In the genomic region with DNA sequence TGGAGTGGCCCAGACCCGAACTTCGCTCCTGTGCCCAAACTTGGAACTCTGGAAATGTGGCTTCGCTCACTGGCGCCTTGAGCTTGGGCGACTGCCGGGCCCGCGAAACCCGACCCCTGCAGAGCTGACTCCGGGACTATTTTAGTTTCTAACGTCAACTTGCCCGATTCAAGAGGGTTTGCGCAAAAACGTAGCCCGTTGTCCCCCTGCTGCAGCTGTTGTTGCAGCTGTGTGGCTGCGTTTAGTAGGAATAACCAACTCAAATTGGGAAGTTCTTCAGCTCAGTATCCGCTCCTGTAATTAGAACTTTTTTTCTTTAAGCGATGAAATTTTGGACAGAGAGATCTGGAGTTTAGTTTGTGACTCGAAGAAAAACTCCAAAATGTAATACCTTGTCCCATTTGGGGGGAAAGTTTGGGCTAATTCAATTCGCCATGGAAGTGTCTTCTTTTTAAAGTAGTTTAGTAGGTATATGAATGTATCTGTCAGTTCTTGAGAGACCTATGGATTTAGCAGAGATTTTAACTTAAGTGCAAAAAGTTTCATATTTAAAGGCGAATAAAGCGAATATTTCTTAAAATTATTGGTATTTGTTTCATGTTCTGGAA, we compare ENCODE assay signal across 1 cellular context.
TF ChIP-seq lines count a peak whose summit lies in the region.

No MANE protein-coding gene starts in this region.

TF ChIP-seq in GM12878, 131 proteins besides CTCF, POLR2A, EP300 and RAD21 (continues in another document):
- TF ChIP-seq BRCA1 (IDR thresholded peaks at IDR 0.05; ENCODE audit: low read depth, low read length) (no peak), EZH2 (IDR thresholded peaks at IDR 0.05; ENCODE audit: borderline replicate concordance, control insufficient read depth, low read depth, low read length) (no peak), CHD2 (IDR thresholded peaks at IDR 0.05; ENCODE audit: borderline replicate concordance, low read depth, low read length) (no peak), DPF2 (IDR thresholded peaks at IDR 0.05) (no peak), RELA (IDR thresholded peaks at IDR 0.05; ENCODE audit: borderline replicate concordance, partially characterized antibody) (no peak), WRNIP1 (IDR thresholded peaks at IDR 0.05; ENCODE audit: borderline replicate concordance, low read depth, low read length) (no peak), NFXL1 (IDR thresholded peaks at IDR 0.05; ENCODE audit: borderline replicate concordance) (no peak), MEF2A (IDR thresholded peaks at IDR 0.05; ENCODE audit: insufficient read depth, low read depth, low read length) (no peak), ZBED1 (IDR thresholded peaks at IDR 0.05; ENCODE audit: borderline replicate concordance) (no peak), HCFC1 (IDR thresholded peaks at IDR 0.05; ENCODE audit: low read length) (no peak), STAT3 (IDR thresholded peaks at IDR 0.05; ENCODE audit: low read depth, low read length) (no peak), IKZF1 (conservative IDR thresholded peaks at IDR 0.05) (no peak), HDAC6 (IDR thresholded peaks at IDR 0.05; ENCODE audit: unreplicated experiment) (no peak), NRF1 (conservative IDR thresholded peaks at IDR 0.05; ENCODE audit: low read depth, low read length) (no peak), RB1 (IDR thresholded peaks at IDR 0.05; ENCODE audit: borderline replicate concordance) (no peak), CREB1 (IDR thresholded peaks at IDR 0.05; ENCODE audit: low read depth) (no peak), ZZZ3 (IDR thresholded peaks at IDR 0.05; ENCODE audit: control insufficient read depth, insufficient read length, low read depth) (no peak), MTA3 (IDR thresholded peaks at IDR 0.05; ENCODE audit: borderline replicate concordance, low read length) (no peak; the same call in 1 of the 2 replicates), TBL1XR1 (IDR thresholded peaks at IDR 0.05; ENCODE audit: low read depth, low read length) (0 out of 2 replicates have a peak, but pooled peaks have one; percentile 26), FOXM1 (IDR thresholded peaks at IDR 0.05; ENCODE audit: low read depth, low read length) (peak; percentile 2; the same call in 1 of the 2 replicates), ZNF622 (IDR thresholded peaks at IDR 0.05) (no peak), POLR2AphosphoS2 (IDR thresholded peaks at IDR 0.05; ENCODE audit: low read depth, low read length) (0 out of 2 replicates have a peak, but pooled peaks have one; percentile 2), GATAD2B (conservative IDR thresholded peaks at IDR 0.05; ENCODE audit: low read depth) (no peak; the same call in 1 of the 2 replicates), SMAD5 (IDR thresholded peaks at IDR 0.05; ENCODE audit: low read depth) (no peak), POLR2AphosphoS5 (IDR thresholded peaks at IDR 0.05; ENCODE audit: low read length) (peak; percentile 66), PAX8 (IDR thresholded peaks at IDR 0.05) (no peak), CREM (IDR thresholded peaks at IDR 0.05; ENCODE audit: low read depth) (no peak), CEBPB (IDR thresholded peaks at IDR 0.05; ENCODE audit: borderline replicate concordance in 1 of 2, low read depth in 2 of 2, low read length in 2 of 2) (no peak), NR2C1 (IDR thresholded peaks at IDR 0.05) (no peak), ESRRA (IDR thresholded peaks at IDR 0.05; ENCODE audit: low read length) (no peak), HDGF (IDR thresholded peaks at IDR 0.05) (no peak), JUND (IDR thresholded peaks at IDR 0.05; ENCODE audit: low read depth, low read length) (no peak), SRF (IDR thresholded peaks at IDR 0.05; ENCODE audit: low read depth in 2 of 2, low read length in 2 of 2) (no peak), SPI1 (IDR thresholded peaks at IDR 0.05; ENCODE audit: borderline replicate concordance, insufficient read depth, low read depth, low read length) (no peak)
- TF ChIP-seq, protein P1, sequence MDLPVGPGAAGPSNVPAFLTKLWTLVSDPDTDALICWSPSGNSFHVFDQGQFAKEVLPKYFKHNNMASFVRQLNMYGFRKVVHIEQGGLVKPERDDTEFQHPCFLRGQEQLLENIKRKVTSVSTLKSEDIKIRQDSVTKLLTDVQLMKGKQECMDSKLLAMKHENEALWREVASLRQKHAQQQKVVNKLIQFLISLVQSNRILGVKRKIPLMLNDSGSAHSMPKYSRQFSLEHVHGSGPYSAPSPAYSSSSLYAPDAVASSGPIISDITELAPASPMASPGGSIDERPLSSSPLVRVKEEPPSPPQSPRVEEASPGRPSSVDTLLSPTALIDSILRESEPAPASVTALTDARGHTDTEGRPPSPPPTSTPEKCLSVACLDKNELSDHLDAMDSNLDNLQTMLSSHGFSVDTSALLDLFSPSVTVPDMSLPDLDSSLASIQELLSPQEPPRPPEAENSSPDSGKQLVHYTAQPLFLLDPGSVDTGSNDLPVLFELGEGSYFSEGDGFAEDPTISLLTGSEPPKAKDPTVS (IDR thresholded peaks at IDR 0.05; ENCODE audit: low read depth, low read length): no peak
- TF ChIP-seq, protein P2, sequence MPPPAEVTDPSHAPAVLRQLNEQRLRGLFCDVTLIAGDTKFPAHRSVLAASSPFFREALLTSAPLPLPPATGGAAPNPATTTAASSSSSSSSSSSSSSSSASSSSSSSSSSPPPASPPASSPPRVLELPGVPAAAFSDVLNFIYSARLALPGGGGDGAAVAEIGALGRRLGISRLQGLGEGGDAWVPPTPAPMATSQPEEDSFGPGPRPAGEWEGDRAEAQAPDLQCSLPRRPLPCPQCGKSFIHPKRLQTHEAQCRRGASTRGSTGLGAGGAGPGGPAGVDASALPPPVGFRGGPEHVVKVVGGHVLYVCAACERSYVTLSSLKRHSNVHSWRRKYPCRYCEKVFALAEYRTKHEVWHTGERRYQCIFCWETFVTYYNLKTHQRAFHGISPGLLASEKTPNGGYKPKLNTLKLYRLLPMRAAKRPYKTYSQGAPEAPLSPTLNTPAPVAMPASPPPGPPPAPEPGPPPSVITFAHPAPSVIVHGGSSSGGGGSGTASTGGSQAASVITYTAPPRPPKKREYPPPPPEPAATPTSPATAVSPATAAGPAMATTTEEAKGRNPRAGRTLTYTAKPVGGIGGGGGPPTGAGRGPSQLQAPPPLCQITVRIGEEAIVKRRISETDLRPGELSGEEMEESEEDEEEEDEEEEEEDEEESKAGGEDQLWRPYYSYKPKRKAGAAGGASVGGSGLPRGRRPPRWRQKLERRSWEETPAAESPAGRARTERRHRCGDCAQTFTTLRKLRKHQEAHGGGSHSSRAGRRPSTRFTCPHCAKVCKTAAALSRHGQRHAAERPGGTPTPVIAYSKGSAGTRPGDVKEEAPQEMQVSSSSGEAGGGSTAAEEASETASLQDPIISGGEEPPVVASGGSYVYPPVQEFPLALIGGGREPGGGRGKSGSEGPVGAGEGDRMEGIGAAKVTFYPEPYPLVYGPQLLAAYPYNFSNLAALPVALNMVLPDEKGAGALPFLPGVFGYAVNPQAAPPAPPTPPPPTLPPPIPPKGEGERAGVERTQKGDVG (CRISPR knock-in tag; IDR thresholded peaks at IDR 0.05): no peak
- TF ChIP-seq, protein P3, sequence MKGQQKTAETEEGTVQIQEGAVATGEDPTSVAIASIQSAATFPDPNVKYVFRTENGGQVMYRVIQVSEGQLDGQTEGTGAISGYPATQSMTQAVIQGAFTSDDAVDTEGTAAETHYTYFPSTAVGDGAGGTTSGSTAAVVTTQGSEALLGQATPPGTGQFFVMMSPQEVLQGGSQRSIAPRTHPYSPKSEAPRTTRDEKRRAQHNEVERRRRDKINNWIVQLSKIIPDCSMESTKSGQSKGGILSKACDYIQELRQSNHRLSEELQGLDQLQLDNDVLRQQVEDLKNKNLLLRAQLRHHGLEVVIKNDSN (IDR thresholded peaks at IDR 0.05; ENCODE audit: borderline replicate concordance, extremely low read length, insufficient read depth, low read depth, low read length): no peak
- TF ChIP-seq, protein P4, sequence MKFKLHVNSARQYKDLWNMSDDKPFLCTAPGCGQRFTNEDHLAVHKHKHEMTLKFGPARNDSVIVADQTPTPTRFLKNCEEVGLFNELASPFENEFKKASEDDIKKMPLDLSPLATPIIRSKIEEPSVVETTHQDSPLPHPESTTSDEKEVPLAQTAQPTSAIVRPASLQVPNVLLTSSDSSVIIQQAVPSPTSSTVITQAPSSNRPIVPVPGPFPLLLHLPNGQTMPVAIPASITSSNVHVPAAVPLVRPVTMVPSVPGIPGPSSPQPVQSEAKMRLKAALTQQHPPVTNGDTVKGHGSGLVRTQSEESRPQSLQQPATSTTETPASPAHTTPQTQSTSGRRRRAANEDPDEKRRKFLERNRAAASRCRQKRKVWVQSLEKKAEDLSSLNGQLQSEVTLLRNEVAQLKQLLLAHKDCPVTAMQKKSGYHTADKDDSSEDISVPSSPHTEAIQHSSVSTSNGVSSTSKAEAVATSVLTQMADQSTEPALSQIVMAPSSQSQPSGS (IDR thresholded peaks at IDR 0.05; ENCODE audit: low read length): 0 out of 2 replicates have a peak, but pooled peaks have one; percentile 2
- TF ChIP-seq, protein P5, sequence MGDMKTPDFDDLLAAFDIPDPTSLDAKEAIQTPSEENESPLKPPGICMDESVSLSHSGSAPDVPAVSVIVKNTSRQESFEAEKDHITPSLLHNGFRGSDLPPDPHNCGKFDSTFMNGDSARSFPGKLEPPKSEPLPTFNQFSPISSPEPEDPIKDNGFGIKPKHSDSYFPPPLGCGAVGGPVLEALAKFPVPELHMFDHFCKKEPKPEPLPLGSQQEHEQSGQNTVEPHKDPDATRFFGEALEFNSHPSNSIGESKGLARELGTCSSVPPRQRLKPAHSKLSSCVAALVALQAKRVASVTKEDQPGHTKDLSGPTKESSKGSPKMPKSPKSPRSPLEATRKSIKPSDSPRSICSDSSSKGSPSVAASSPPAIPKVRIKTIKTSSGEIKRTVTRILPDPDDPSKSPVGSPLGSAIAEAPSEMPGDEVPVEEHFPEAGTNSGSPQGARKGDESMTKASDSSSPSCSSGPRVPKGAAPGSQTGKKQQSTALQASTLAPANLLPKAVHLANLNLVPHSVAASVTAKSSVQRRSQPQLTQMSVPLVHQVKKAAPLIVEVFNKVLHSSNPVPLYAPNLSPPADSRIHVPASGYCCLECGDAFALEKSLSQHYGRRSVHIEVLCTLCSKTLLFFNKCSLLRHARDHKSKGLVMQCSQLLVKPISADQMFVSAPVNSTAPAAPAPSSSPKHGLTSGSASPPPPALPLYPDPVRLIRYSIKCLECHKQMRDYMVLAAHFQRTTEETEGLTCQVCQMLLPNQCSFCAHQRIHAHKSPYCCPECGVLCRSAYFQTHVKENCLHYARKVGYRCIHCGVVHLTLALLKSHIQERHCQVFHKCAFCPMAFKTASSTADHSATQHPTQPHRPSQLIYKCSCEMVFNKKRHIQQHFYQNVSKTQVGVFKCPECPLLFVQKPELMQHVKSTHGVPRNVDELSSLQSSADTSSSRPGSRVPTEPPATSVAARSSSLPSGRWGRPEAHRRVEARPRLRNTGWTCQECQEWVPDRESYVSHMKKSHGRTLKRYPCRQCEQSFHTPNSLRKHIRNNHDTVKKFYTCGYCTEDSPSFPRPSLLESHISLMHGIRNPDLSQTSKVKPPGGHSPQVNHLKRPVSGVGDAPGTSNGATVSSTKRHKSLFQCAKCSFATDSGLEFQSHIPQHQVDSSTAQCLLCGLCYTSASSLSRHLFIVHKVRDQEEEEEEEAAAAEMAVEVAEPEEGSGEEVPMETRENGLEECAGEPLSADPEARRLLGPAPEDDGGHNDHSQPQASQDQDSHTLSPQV (IDR thresholded peaks at IDR 0.05): no peak
- TF ChIP-seq, protein P6, sequence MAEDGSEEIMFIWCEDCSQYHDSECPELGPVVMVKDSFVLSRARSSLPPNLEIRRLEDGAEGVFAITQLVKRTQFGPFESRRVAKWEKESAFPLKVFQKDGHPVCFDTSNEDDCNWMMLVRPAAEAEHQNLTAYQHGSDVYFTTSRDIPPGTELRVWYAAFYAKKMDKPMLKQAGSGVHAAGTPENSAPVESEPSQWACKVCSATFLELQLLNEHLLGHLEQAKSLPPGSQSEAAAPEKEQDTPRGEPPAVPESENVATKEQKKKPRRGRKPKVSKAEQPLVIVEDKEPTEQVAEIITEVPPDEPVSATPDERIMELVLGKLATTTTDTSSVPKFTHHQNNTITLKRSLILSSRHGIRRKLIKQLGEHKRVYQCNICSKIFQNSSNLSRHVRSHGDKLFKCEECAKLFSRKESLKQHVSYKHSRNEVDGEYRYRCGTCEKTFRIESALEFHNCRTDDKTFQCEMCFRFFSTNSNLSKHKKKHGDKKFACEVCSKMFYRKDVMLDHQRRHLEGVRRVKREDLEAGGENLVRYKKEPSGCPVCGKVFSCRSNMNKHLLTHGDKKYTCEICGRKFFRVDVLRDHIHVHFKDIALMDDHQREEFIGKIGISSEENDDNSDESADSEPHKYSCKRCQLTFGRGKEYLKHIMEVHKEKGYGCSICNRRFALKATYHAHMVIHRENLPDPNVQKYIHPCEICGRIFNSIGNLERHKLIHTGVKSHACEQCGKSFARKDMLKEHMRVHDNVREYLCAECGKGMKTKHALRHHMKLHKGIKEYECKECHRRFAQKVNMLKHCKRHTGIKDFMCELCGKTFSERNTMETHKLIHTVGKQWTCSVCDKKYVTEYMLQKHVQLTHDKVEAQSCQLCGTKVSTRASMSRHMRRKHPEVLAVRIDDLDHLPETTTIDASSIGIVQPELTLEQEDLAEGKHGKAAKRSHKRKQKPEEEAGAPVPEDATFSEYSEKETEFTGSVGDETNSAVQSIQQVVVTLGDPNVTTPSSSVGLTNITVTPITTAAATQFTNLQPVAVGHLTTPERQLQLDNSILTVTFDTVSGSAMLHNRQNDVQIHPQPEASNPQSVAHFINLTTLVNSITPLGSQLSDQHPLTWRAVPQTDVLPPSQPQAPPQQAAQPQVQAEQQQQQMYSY (CRISPR knock-in tag; IDR thresholded peaks at IDR 0.05): no peak
- TF ChIP-seq, protein P7, sequence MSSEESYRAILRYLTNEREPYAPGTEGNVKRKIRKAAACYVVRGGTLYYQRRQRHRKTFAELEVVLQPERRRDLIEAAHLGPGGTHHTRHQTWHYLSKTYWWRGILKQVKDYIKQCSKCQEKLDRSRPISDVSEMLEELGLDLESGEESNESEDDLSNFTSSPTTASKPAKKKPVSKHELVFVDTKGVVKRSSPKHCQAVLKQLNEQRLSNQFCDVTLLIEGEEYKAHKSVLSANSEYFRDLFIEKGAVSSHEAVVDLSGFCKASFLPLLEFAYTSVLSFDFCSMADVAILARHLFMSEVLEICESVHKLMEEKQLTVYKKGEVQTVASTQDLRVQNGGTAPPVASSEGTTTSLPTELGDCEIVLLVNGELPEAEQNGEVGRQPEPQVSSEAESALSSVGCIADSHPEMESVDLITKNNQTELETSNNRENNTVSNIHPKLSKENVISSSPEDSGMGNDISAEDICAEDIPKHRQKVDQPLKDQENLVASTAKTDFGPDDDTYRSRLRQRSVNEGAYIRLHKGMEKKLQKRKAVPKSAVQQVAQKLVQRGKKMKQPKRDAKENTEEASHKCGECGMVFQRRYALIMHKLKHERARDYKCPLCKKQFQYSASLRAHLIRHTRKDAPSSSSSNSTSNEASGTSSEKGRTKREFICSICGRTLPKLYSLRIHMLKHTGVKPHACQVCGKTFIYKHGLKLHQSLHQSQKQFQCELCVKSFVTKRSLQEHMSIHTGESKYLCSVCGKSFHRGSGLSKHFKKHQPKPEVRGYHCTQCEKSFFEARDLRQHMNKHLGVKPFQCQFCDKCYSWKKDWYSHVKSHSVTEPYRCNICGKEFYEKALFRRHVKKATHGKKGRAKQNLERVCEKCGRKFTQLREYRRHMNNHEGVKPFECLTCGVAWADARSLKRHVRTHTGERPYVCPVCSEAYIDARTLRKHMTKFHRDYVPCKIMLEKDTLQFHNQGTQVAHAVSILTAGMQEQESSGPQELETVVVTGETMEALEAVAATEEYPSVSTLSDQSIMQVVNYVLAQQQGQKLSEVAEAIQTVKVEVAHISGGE (CRISPR knock-in tag; IDR thresholded peaks at IDR 0.05): no peak
